8 cellular contexts compared by ENCODE assay signal in genomic region chr10:132458595-132459251, GRCh38.
A peak's percentile ranks its signal among the peaks of the same experiment; 100 is the strongest.
DNase-seq lines count a peak whose midpoint lies in the region; ATAC-seq, FAIRE-seq and TF ChIP-seq lines count a peak whose summit lies in the region.

No MANE protein-coding gene starts in this region.

- H3K27ac ChIP-seq in pancreas: no peak overlapping the region

- intact Hi-C loops in pancreas (cut with DNase I): loop anchor here (5.0 to 10.0 kb wide), 5 partner anchors 119 to 236 kb away; no protein-coding TSS in a partner anchor

- no peaks in the 10 kb centered on the region for H3K27me3 ChIP-seq in pancreas

- 34 to 36% methylated on average over 29 to 30 of the region's 30 CpGs for WGBS in pancreas, 2 donors

- ATAC-seq in GM19351 (IDR thresholded peaks at IDR 0.05; ENCODE audit: unreplicated experiment): peak; percentile 72
- ATAC-seq in pancreas: peak; percentile 72 to 84 (median 82)
- no peak for ATAC-seq in HG03457 (IDR thresholded peaks at IDR 0.05; ENCODE audit: unreplicated experiment)

- H3K4me1 ChIP-seq in pancreas: peaks cover 11 to 18% (median 16%) of the 10 kb centered on the region in 3 donors

- FAIRE-seq in pancreas (lab: Jason Lieb, UNC): no peak

- TF ChIP-seq CTCF in AG09319 (IDR thresholded peaks at IDR 0.05; ENCODE audit: low read depth, low read length): peak; percentile 74
- TF ChIP-seq CTCF in fibroblast of villous mesenchyme (IDR thresholded peaks at IDR 0.05; ENCODE audit: insufficient read depth, low read depth, low read length): peak; percentile 87
- TF ChIP-seq CTCF in pancreas (IDR thresholded peaks at IDR 0.05): peak; percentile 84 to 96 (median 92)

- no peaks in the 10 kb centered on the region for H3K9me3 ChIP-seq in pancreas

- DNase-seq in AG09319 (ENCODE audit: extremely low read depth, low read depth): no peak
- peak; percentile 17 for DNase-seq in NOMO-1 treated with DMSO at 0.1 percent for 48 hours (lab: John Stamatoyannopoulos, UW; ENCODE audit: unreplicated experiment)
- DNase-seq in activated T-helper 1 cell treated with Interleukin-2 at 50 U/mL for 16 hours (ENCODE audit: low read depth): peak; percentile 50
- peak; percentile 17 for DNase-seq in fibroblast of villous mesenchyme (ENCODE audit: low read depth)
- DNase-seq in pancreas: peak; percentile 20 to 91 (median 69)
- no peak for DNase-seq in mesenteric fat pad (ENCODE audit: low spot score)

- H3K36me3 ChIP-seq in pancreas: no peaks in the 10 kb centered on the region

- H3K4me3 ChIP-seq in fibroblast of villous mesenchyme (ENCODE audit: low read depth, low read length) (no peak overlapping the region), pancreas (no peak overlapping the region)

Comparison
In these comparisons a context has a peak if more than half of its experiments do, and no peak if none do; other contexts are left out.
1. DNase-seq: peak in NOMO-1 treated with DMSO at 0.1 percent for 48 hours (single experiment), activated T-helper 1 cell treated with Interleukin-2 at 50 U/mL for 16 hours (single experiment), fibroblast of villous mesenchyme (single experiment) and pancreas (6 of 6); none in AG09319 (single experiment) and mesenteric fat pad (single experiment).
2. Peak in every context shown above with its lines, with median percentiles within 50 percentile points of each other: CTCF ChIP-seq.